33 cellular contexts compared by ENCODE assay signal in the genomic region with DNA sequence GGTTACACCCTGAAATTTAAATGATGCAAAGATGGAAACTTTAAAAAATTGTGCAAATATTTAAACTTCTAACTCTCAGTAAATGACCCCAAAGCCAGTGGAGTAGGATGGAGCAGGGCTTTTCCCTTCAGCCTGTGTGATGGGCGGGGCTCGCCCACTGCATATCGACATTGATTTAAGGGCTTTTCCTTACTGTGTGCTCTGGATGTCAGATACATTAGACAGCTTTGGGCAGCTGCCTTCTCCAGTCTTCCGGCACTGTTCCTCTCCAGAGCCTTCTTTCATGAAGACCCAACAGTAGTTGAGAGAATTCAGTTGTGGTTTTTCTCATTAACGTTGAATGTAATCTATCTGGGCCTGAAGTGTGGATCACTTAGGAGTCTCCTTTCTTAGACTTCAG.
A peak's percentile ranks its signal among the peaks of the same experiment; 100 is the strongest.
DNase-seq lines count a peak whose midpoint lies in the region; ATAC-seq and TF ChIP-seq lines count a peak whose summit lies in the region.
"Had no signal": no experiment of that assay in that cellular context is flagged by ENCODE, and none has a peak within 500 bp of the region (broad histone marks: within the 10 kb centered on the region; RNA-seq: fewer than 3 reads in every experiment).

No MANE protein-coding gene starts in this region.

- no TSS peak for BruUV-seq in Panc1 (replicated peaks; lab: Mats Ljungman, UMichigan)
- no TSS peak for BruUV-seq in mammary epithelial cell (replicated peaks; lab: Mats Ljungman, UMichigan)
- no TSS peak for BruUV-seq in MCF 10A (replicated peaks; lab: Mats Ljungman, UMichigan)

- H3K27ac ChIP-seq in Panc1 (ENCODE audit: low read length) = 0 out of 2 replicates have a peak overlapping the region, but pooled peaks have one; percentile 17
- no peak overlapping the region for H3K27ac ChIP-seq in SJCRH30
- H3K27ac ChIP-seq in mammary epithelial cell (ENCODE audit: insufficient read depth, low read depth, low read length) = no peak overlapping the region
- H3K27ac ChIP-seq: 22Rv1; A549; BLaER1; BLaER1 treated with 17β-estradiol and CSF1 and Interleukin-3, amounts not matched to agents 10 nM and 100 nM; C4-2B had no signal

- dilution Hi-C loops in mammary epithelial cell (cut with HindIII; ENCODE audit: low sequenced_read_pairs) = no loop called here

- no peaks in the 10 kb centered on the region for H3K9me3 ChIP-seq in Panc1 (ENCODE audit: control insufficient read depth, insufficient read depth, low read depth, low read length)
- H3K9me3 ChIP-seq in SJCRH30 (replicated peaks) = no peaks in the 10 kb centered on the region
- no peaks in the 10 kb centered on the region for H3K9me3 ChIP-seq in mammary epithelial cell (replicated peaks; ENCODE audit: insufficient read depth, low read length)
- H3K9me3 ChIP-seq: A549, BE2C, Caco-2 had no signal

- H4K20me1 ChIP-seq in mammary epithelial cell (ENCODE audit: insufficient read depth, low read length) = no peaks in the 10 kb centered on the region
- H4K20me1 ChIP-seq: BLaER1 had no signal

- H3K27me3 ChIP-seq in Panc1 (ENCODE audit: control insufficient read depth, insufficient read depth, low read length) (no peaks in the 10 kb centered on the region), SJCRH30 (peaks cover 3% of the 10 kb centered on the region), mammary epithelial cell (ENCODE audit: insufficient read depth, low read length) (no peaks in the 10 kb centered on the region)
- H3K27me3 ChIP-seq: BE2C; BLaER1; BLaER1 treated with 17β-estradiol and CSF1 and Interleukin-3, amounts not matched to agents 10 nM and 100 nM had no signal

- CTCF ChIA-PET in Panc1 (lab: Charles Lee) = no interaction called here
- CTCF ChIA-PET in mammary epithelial cell (lab: Charles Lee; ENCODE audit: low non-redundant PET) = no interaction called here
- CTCF ChIA-PET in MCF 10A (lab: Yijun Ruan, JAX) = interaction anchor here (1.5 kb wide), 1 partner anchor 116 kb away, joined by 9 read pairs; no protein-coding TSS in a partner anchor

- H3K36me3 Mint-ChIP-seq in osteocyte (ENCODE audit: unreplicated experiment) = no peaks in the 10 kb centered on the region
- H3K36me3 Mint-ChIP-seq in MCF 10A (ENCODE audit: insufficient read depth, unreplicated experiment) = no peaks in the 10 kb centered on the region
- H3K36me3 Mint-ChIP-seq: CD4-positive, alpha-beta memory T cell; CD4-positive, CD25-positive, alpha-beta regulatory T cell; CD8-positive, alpha-beta T cell had no signal

- H3K27me3 Mint-ChIP-seq in osteocyte (ENCODE audit: unreplicated experiment) (peaks cover 45% of the 10 kb centered on the region), MCF 10A (ENCODE audit: insufficient read depth, unreplicated experiment) (peaks cover 16% of the 10 kb centered on the region)
- H3K27me3 Mint-ChIP-seq: CD4-positive, alpha-beta T cell had no signal

- TF ChIP-seq CTCF in Panc1 (IDR thresholded peaks at IDR 0.05) (no peak), osteocyte (IDR thresholded peaks at IDR 0.05) (no peak), mammary epithelial cell (conservative IDR thresholded peaks at IDR 0.05 in 1 of 2, IDR thresholded peaks at IDR 0.05 in 1 of 2; ENCODE audit: extremely low read depth in 1 of 2, insufficient read depth in 1 of 2, low read depth in 1 of 2, low read length in 2 of 2) (no peak), MCF 10A (IDR thresholded peaks at IDR 0.05; ENCODE audit: unreplicated experiment) (no peak)

- H3K4me3 Mint-ChIP-seq in osteocyte (ENCODE audit: unreplicated experiment) (no peak overlapping the region), MCF 10A (ENCODE audit: unreplicated experiment) (no peak overlapping the region)
- H3K4me3 Mint-ChIP-seq: B cell; CD14-positive monocyte; CD4-positive, alpha-beta memory T cell; CD4-positive, alpha-beta T cell; CD4-positive, CD25-positive, alpha-beta regulatory T cell; CD8-positive, alpha-beta memory T cell; CD8-positive, alpha-beta T cell had no signal

- peaks cover 4% of the 10 kb centered on the region; the same call in 1 of the 2 replicates for H3K36me3 ChIP-seq in Panc1 (ENCODE audit: control insufficient read depth, insufficient read depth, low read length)
- no peaks in the 10 kb centered on the region for H3K36me3 ChIP-seq in SJCRH30
- H3K36me3 ChIP-seq in mammary epithelial cell (ENCODE audit: insufficient read depth, low read length) = no peaks in the 10 kb centered on the region
- H3K36me3 ChIP-seq: BE2C had no signal

- no peaks in the 10 kb centered on the region for H3K4me1 ChIP-seq in Panc1 (ENCODE audit: control insufficient read depth, insufficient read depth, low read length)
- H3K4me1 ChIP-seq in SJCRH30 = peaks cover 4% of the 10 kb centered on the region; the same call in 1 of the 2 replicates
- no peaks in the 10 kb centered on the region for H3K4me1 ChIP-seq in mammary epithelial cell (ENCODE audit: insufficient read depth, low read length)
- H3K4me1 ChIP-seq: BE2C, BLaER1, Caco-2 had no signal

- no peak overlapping the region for H3K4me3 ChIP-seq in Panc1 (ENCODE audit: low read depth in 2 of 2, low read length in 2 of 2)
- H3K4me3 ChIP-seq in SJCRH30 = no peak overlapping the region
- H3K4me3 ChIP-seq in mammary epithelial cell (replicated peaks in 1 of 3; ENCODE audit: insufficient read depth in 1 of 3, low read depth in 2 of 3, low read length in 3 of 3) = no peak overlapping the region
- H3K4me3 ChIP-seq: A549; BLaER1; BLaER1 treated with 17β-estradiol and CSF1 and Interleukin-3, amounts not matched to agents 10 nM and 100 nM had no signal

- H3K27ac Mint-ChIP-seq in osteocyte (ENCODE audit: unreplicated experiment) (no peak overlapping the region), MCF 10A (ENCODE audit: low read depth, unreplicated experiment) (no peak overlapping the region)
- H3K27ac Mint-ChIP-seq: B cell; CD4-positive, alpha-beta T cell; CD4-positive, CD25-positive, alpha-beta regulatory T cell; CD8-positive, alpha-beta T cell had no signal

- H3K9ac ChIP-seq in mammary epithelial cell (ENCODE audit: insufficient read depth, low read length) = no peak overlapping the region
- H3K9ac ChIP-seq: BLaER1; BLaER1 treated with 17β-estradiol and CSF1 and Interleukin-3, amounts not matched to agents 10 nM and 100 nM had no signal

- ATAC-seq in Panc1 = no peak
- ATAC-seq: A549; CD8-positive, alpha-beta T cell had no signal

- H3K9me3 Mint-ChIP-seq in osteocyte (ENCODE audit: unreplicated experiment) (no peaks in the 10 kb centered on the region), MCF 10A (ENCODE audit: unreplicated experiment) (no peaks in the 10 kb centered on the region)
- H3K9me3 Mint-ChIP-seq: CD14-positive monocyte; CD4-positive, alpha-beta memory T cell; CD4-positive, alpha-beta T cell; CD8-positive, alpha-beta memory T cell; CD8-positive, alpha-beta T cell had no signal

- no peaks in the 10 kb centered on the region for H3K79me2 ChIP-seq in mammary epithelial cell (ENCODE audit: insufficient read depth, low read length)

- H3K4me2 ChIP-seq in mammary epithelial cell (ENCODE audit: insufficient read depth, low read depth, low read length) = no peak overlapping the region
- H3K4me2 ChIP-seq: A549; BLaER1; BLaER1 treated with 17β-estradiol and CSF1 and Interleukin-3, amounts not matched to agents 10 nM and 100 nM had no signal

- H3K4me1 Mint-ChIP-seq in osteocyte (ENCODE audit: unreplicated experiment) (peaks cover 1% of the 10 kb centered on the region), MCF 10A (ENCODE audit: insufficient read depth, unreplicated experiment) (peaks cover under 1% of the 10 kb centered on the region)
- H3K4me1 Mint-ChIP-seq: B cell; CD4-positive, alpha-beta memory T cell; CD4-positive, CD25-positive, alpha-beta regulatory T cell; CD8-positive, alpha-beta memory T cell had no signal

- DNase-seq in Panc1 (ENCODE audit: low read depth, low spot score) (no peak), SJCRH30 (peak; percentile 62 to 82), osteocyte (ENCODE audit: extremely low spot score, unreplicated experiment) (peak; percentile 49), mammary epithelial cell (no peak), MCF 10A (ENCODE audit: unreplicated experiment) (no peak)
- no peak for DNase-seq in activated CD4-positive, alpha-beta T cell treated with anti-CD3 and anti-CD28 coated beads for 4 hours
- DNase-seq: 8988T; ACHN; AML-193; BE2C; C1 segment of cervical spinal cord; Caco-2; Calu3; CD4-positive, alpha-beta memory T cell; CD4-positive, alpha-beta T cell; CD4-positive, CD25-positive, alpha-beta regulatory T cell; CD8-positive, alpha-beta memory T cell; CD8-positive, alpha-beta T cell; COR-L47; DMS 273 treated with DMSO at 0.1 percent for 48 hours; DMS153; DMS53; DMS79; DMS79 treated with DMSO at 0.1 percent for 48 hours; DND-41; EL had no signal

- intact Hi-C loops in Panc1 (cut with micrococcal nuclease; ENCODE audit: unreplicated experiment) = no loop called here
- intact Hi-C loops in mammary epithelial cell (cut with micrococcal nuclease) = no loop called here
- intact Hi-C loops in MCF 10A (cut with micrococcal nuclease) = no loop called here

- in situ Hi-C loops in Panc1 (cut with HindIII; ENCODE audit: low pct_unique_long_range_greater_than_20kb, low sequenced_read_pairs) = no loop called here
- in situ Hi-C loops in mammary epithelial cell (cut with MboI; ENCODE audit: low sequenced_read_pairs in 2 of 2) = no loop called here

- POLR2A ChIA-PET in Panc1 (lab: Charles Lee) (no interaction called here), MCF 10A (lab: Yijun Ruan, JAX) (interaction anchor here (0.6 to 1.7 kb wide), 2 partner anchors 97 to 116 kb away, joined by 3 to 4 read pairs; no protein-coding TSS in a partner anchor)

- 92% methylated on average over 5 of the region's 5 CpGs for WGBS in mammary epithelial cell (ENCODE audit: low coverage, missing lambda C conversion rate)

- H2AFZ ChIP-seq in mammary epithelial cell (ENCODE audit: low read depth, low read length) = no peak overlapping the region

Comparison
In these comparisons a context has a peak if more than half of its experiments do, and no peak if none do; other contexts are left out.
1. DNase-seq: peak in SJCRH30 (2 of 2) and osteocyte (single experiment); none in Panc1 (single experiment), activated CD4-positive, alpha-beta T cell treated with anti-CD3 and anti-CD28 coated beads for 4 hours (0 of 2), mammary epithelial cell (single experiment) and MCF 10A (single experiment).